ENCODE assay signal across 15 cellular contexts in the genomic region with DNA sequence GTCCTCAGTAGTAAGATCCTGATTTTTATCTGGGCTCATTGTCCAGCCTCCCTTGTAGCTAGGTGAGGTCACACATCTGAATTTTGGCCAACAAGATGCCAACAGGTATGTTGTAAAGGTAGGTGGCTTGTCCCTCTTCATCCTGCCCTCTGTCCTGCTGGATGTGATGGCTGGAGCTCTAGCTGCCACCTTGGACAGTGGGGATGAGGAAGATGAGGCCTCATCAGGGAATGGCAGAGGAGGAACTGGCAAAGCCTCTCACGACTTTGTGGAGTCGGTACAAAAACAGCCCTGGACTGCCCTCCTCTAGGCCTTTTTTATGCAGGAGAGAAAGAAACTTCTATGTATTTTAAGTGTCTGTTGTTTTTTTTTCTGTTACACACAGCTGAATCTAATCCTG. TPM values are rescaled to one million over a fixed set of nuclear protein-coding genes. Genes with fewer than 3 reads are reported as not detected.
DNase-seq lines count a peak whose midpoint lies in the region; ATAC-seq and TF ChIP-seq lines count a peak whose summit lies in the region.
"Had no signal": no experiment of that assay in that cellular context is flagged by ENCODE, and none has a peak within 500 bp of the region (broad histone marks: within the 10 kb centered on the region; RNA-seq: fewer than 3 reads in every experiment).

No MANE protein-coding gene starts in this region.

- H3K4me1 ChIP-seq in muscle layer of duodenum (ENCODE audit: control insufficient read depth in 1 of 2, insufficient read depth in 2 of 2, low read length in 2 of 2) (peaks cover 23 to 60% of the 10 kb centered on the region in 2 donors), transverse colon (peaks cover 34 to 51% (median 38%) of the 10 kb centered on the region in 4 donors)

- in situ Hi-C loops in transverse colon (cut with MboI; ENCODE audit: low pct_ligation_motif_present in 1 of 4, low pct_unique_long_range_greater_than_20kb in 1 of 4, low sequenced_read_pairs in 3 of 4): no loop called here

- TF ChIP-seq CTCF in coronary artery (IDR thresholded peaks at IDR 0.05) (no peak), transverse colon (IDR thresholded peaks at IDR 0.05) (no peak)

- DNase-seq in coronary artery (ENCODE audit: low spot score) (peak; percentile 66), transverse colon (peak; percentile 4), AG08396 (ENCODE audit: low spot score) (no peak)
- no peak for DNase-seq in stimulated activated CD4-positive, alpha-beta T cell treated with anti-CD3 and anti-CD28 coated beads, Interleukin-2, amount 100 ng/mL, for 48 hours
- DNase-seq: activated B cell treated with CpG ODN at 0.5 μM for 24 hours; DMS53; naive thymus-derived CD8-positive, alpha-beta T cell; NCI-H187 treated with DMSO at 0.1 percent for 48 hours; psoas muscle had no signal

- H3K9me3 ChIP-seq in KOPT-K1 (ENCODE audit: insufficient read depth, low read length, poor library complexity, severe bottlenecking) (no peaks in the 10 kb centered on the region), muscle layer of duodenum (ENCODE audit: control insufficient read depth in 1 of 2, low read length in 2 of 2) (no peaks in the 10 kb centered on the region), transverse colon (no peaks in the 10 kb centered on the region)
- H3K9me3 ChIP-seq: adrenal gland, left lung, psoas muscle had no signal

- H3K4me3 ChIP-seq in coronary artery: no peak overlapping the region
- no peak overlapping the region for H3K4me3 ChIP-seq in muscle layer of duodenum (ENCODE audit: low read depth in 1 of 2, low read length in 2 of 2)
- H3K4me3 ChIP-seq in transverse colon: no peak overlapping the region
- H3K4me3 ChIP-seq: adrenal gland, left lung, psoas muscle had no signal

- 52 to 90% methylated on average over 2 of the region's 2 CpGs for WGBS in transverse colon (ENCODE audit: low coverage in 1 of 2), 2 donors

- H3K27ac ChIP-seq in KOPT-K1 (ENCODE audit: low read depth, low read length, poor library complexity, severe bottlenecking) (peak overlapping the region; percentile 39), coronary artery (peak overlapping the region; percentile 96 to 99), muscle layer of duodenum (ENCODE audit: low read length) (peak overlapping the region; percentile 35), transverse colon (peak overlapping the region; percentile 84 to 95 (median 90))
- H3K27ac ChIP-seq: psoas muscle had no signal

- intact Hi-C loops in transverse colon (cut with DNase I; ENCODE audit: low total_unique reads): no loop called here

- no peak for TF ChIP-seq POLR2A in transverse colon (IDR thresholded peaks at IDR 0.05)

- H3K27me3 ChIP-seq in muscle layer of duodenum (ENCODE audit: low read depth, low read length) (no peaks in the 10 kb centered on the region), transverse colon (no peaks in the 10 kb centered on the region)
- H3K27me3 ChIP-seq: adrenal gland, left lung had no signal

- peaks cover 16% of the 10 kb centered on the region; the same call in 1 of the 2 replicates for H3K36me3 ChIP-seq in KOPT-K1 (ENCODE audit: insufficient read depth, low read length)
- H3K36me3 ChIP-seq in muscle layer of duodenum (ENCODE audit: control insufficient read depth in 1 of 2, insufficient read depth in 2 of 2, low read length in 2 of 2): peaks cover 0 to 1% of the 10 kb centered on the region in 2 donors
- no peaks in the 10 kb centered on the region for H3K36me3 ChIP-seq in transverse colon

- TF ChIP-seq EP300 in transverse colon (IDR thresholded peaks at IDR 0.05; ENCODE audit: low read depth): no peak

- no peak for ATAC-seq in GM21367 (IDR thresholded peaks at IDR 0.05; ENCODE audit: unreplicated experiment)
- ATAC-seq: left lung; naive thymus-derived CD8-positive, alpha-beta T cell; psoas muscle had no signal

RNA-seq across cellular contexts. Expression of a gene that starts 2.4 kb away (rescaled TPM):
- 10 to 100 TPM; 39.7 to 67.3 (median 51.5) TPM for total RNA-seq in transverse colon
- total RNA-seq: activated B cell treated with CpG ODN at 0.5 μM for 24 hours; activated T-helper 2 cell treated with anti-CD3 and anti-CD28 coated beads, Interferon-gamma antibody, Interleukin-2, Interleukin-4, amounts not matched to agents 10 μg/mL and 5 μg/mL and 100 μg/mL, durations not matched to agents 14 hours and 24 hours and 36 hours; naive thymus-derived CD8-positive, alpha-beta T cell had no signal

RNA-seq across cellular contexts. Expression of a gene that starts 11.1 kb away (rescaled TPM):
- total RNA-seq in transverse colon: 100 to 1,000 TPM in 1 of 4 donors, 10 to 100 TPM in 3; 15.3 to 112 (median 48.3) TPM

RNA-seq across cellular contexts. Expression of a gene that starts 21.6 kb away (rescaled TPM):
- total RNA-seq in transverse colon: 1 to 10 TPM; 2.2 to 7.2 (median 3.9) TPM

RNA-seq across cellular contexts. Expression of a gene that starts 26.9 kb away (rescaled TPM):
- total RNA-seq in transverse colon: 10 to 100 TPM in 2 of 4 donors, 1 to 10 TPM in 2; 6.0 to 17.6 (median 9.5) TPM

Comparison
In these comparisons a context has a peak if more than half of its experiments do, and no peak if none do; other contexts are left out.
1. H3K27ac ChIP-seq: peak in every context shown above with its lines; median percentile 98 in coronary artery; 90 in transverse colon; 39 in KOPT-K1; 35 in muscle layer of duodenum.
2. DNase-seq: peak in coronary artery (single experiment) and transverse colon (single experiment); none in AG08396 (single experiment) and stimulated activated CD4-positive, alpha-beta T cell treated with anti-CD3 and anti-CD28 coated beads, Interleukin-2, amount 100 ng/mL, for 48 hours (0 of 2).